Comparison of ENCODE assay signal across 1 cellular context in the genomic region with DNA sequence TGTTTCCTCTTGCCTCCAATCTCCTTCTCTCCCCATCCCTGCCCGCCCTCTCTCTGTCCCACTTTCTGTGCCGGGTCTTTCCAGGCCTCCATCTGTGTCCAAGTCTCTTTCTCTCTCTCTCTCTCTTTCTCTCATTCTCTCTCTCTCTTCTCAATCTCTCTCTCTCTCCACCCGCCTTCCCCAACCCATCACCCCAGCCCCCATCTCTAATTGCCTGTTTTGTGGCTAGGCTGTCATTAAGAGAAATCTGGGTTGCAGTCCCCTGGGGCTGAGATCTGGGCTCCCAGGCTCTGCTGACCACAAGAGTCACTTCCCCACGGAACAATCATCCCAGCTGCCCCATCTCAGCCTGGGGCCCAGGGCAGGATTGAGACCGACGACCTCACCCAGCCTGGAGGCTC.
TF ChIP-seq lines count a peak whose summit lies in the region.

No MANE protein-coding gene starts in this region.

TF ChIP-seq in HEK293, 187 proteins besides CTCF, POLR2A, EP300 and RAD21 (continued from another document):
- TF ChIP-seq, protein P1, sequence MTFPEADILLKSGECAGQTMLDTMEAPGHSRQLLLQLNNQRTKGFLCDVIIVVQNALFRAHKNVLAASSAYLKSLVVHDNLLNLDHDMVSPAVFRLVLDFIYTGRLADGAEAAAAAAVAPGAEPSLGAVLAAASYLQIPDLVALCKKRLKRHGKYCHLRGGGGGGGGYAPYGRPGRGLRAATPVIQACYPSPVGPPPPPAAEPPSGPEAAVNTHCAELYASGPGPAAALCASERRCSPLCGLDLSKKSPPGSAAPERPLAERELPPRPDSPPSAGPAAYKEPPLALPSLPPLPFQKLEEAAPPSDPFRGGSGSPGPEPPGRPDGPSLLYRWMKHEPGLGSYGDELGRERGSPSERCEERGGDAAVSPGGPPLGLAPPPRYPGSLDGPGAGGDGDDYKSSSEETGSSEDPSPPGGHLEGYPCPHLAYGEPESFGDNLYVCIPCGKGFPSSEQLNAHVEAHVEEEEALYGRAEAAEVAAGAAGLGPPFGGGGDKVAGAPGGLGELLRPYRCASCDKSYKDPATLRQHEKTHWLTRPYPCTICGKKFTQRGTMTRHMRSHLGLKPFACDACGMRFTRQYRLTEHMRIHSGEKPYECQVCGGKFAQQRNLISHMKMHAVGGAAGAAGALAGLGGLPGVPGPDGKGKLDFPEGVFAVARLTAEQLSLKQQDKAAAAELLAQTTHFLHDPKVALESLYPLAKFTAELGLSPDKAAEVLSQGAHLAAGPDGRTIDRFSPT (tag by site-specific recombination; IDR thresholded peaks at IDR 0.05), result no peak
- TF ChIP-seq PRDM1 (tag by site-specific recombination; IDR thresholded peaks at IDR 0.05) (peak; percentile 68; the same call in 1 of the 2 replicates), ZNF549 (tag by site-specific recombination; IDR thresholded peaks at IDR 0.05) (no peak), OSR2 (tag by site-specific recombination; IDR thresholded peaks at IDR 0.05) (no peak)
